In genomic region chr22:42857845-42858481, GRCh38 we compare ENCODE assay signal across 8 cellular contexts. TPM values are rescaled to one million over a fixed set of nuclear protein-coding genes. Genes with fewer than 3 reads are reported as not detected.
DNase-seq lines count a peak whose midpoint lies in the region; ATAC-seq and TF ChIP-seq lines count a peak whose summit lies in the region.

No MANE protein-coding gene starts in this region.

- H2AFZ ChIP-seq in neural progenitor cell (replicated peaks), result no peak overlapping the region
- H2AFZ ChIP-seq in MM.1S (ENCODE audit: low read length), result no peak overlapping the region

- H3F3A ChIP-seq in neural progenitor cell (ENCODE audit: low read depth) (peaks cover 20% of the 10 kb centered on the region), MM.1S (ENCODE audit: insufficient read depth, low read length) (no peaks in the 10 kb centered on the region)

- no peak for ATAC-seq in central memory CD8-positive, alpha-beta T cell (replicated peaks; ENCODE audit: extremely low read depth, poor library complexity, severe bottlenecking)

- peak overlapping the region; percentile 93 for H3K4me2 ChIP-seq in BLaER1
- H3K4me2 ChIP-seq in neural progenitor cell, result no peak overlapping the region
- H3K4me2 ChIP-seq in MM.1S (ENCODE audit: low read depth, low read length), result no peak overlapping the region

- no peaks in the 10 kb centered on the region for H3K9me3 Mint-ChIP-seq in central memory CD8-positive, alpha-beta T cell
- no peaks in the 10 kb centered on the region for H3K9me3 Mint-ChIP-seq in neural progenitor cell

- no peaks in the 10 kb centered on the region for H3K27me3 Mint-ChIP-seq in central memory CD8-positive, alpha-beta T cell
- peaks cover 2% of the 10 kb centered on the region for H3K27me3 Mint-ChIP-seq in neural progenitor cell (ENCODE audit: insufficient read depth, low read depth)

- H3K9me2 ChIP-seq in MM.1S (replicated peaks; ENCODE audit: insufficient read depth, low read length), result no peaks in the 10 kb centered on the region

- H3K79me2 ChIP-seq in neural progenitor cell (ENCODE audit: low read depth), result peaks cover 26% of the 10 kb centered on the region
- peaks cover 36% of the 10 kb centered on the region for H3K79me2 ChIP-seq in MM.1S (ENCODE audit: low read length)

- peak overlapping the region; percentile 70 for H3K4me3 Mint-ChIP-seq in central memory CD8-positive, alpha-beta T cell
- H3K4me3 Mint-ChIP-seq in neural progenitor cell, result peak overlapping the region; percentile 74

- H3K27me3 ChIP-seq in BLaER1, result no peaks in the 10 kb centered on the region
- peaks cover 27% of the 10 kb centered on the region for H3K27me3 ChIP-seq in neural progenitor cell
- H3K27me3 ChIP-seq in MM.1S (replicated peaks; ENCODE audit: insufficient read depth, low read length), result no peaks in the 10 kb centered on the region

- H3K9ac ChIP-seq in BLaER1 (no peak overlapping the region), neural progenitor cell (no peak overlapping the region), MM.1S (ENCODE audit: low read length) (no peak overlapping the region)

- peaks cover 8% of the 10 kb centered on the region; the same call in 1 of the 2 replicates for H3K36me3 ChIP-seq in BLaER1
- H3K36me3 ChIP-seq in neural progenitor cell, result no peaks in the 10 kb centered on the region
- H3K36me3 ChIP-seq in MM.1S (replicated peaks; ENCODE audit: insufficient read depth, low read length), result no peaks in the 10 kb centered on the region

- peaks cover 7% of the 10 kb centered on the region for H3K4me1 Mint-ChIP-seq in central memory CD8-positive, alpha-beta T cell
- H3K4me1 Mint-ChIP-seq in neural progenitor cell, result peaks cover 12% of the 10 kb centered on the region

- H3K27ac ChIP-seq in BLaER1 (no peak overlapping the region), neural progenitor cell (no peak overlapping the region), MM.1S (ENCODE audit: low read length) (no peak overlapping the region)

- H3K9me3 ChIP-seq in BLaER1, result peaks cover 5% of the 10 kb centered on the region; the same call in 1 of the 2 replicates
- no peaks in the 10 kb centered on the region for H3K9me3 ChIP-seq in neural progenitor cell (ENCODE audit: low read depth)
- no peaks in the 10 kb centered on the region for H3K9me3 ChIP-seq in MM.1S (replicated peaks; ENCODE audit: insufficient read depth, low read length)

- peak overlapping the region; percentile 79; the same call in 1 of the 2 replicates for H3K4me3 ChIP-seq in BLaER1
- H3K4me3 ChIP-seq in neural progenitor cell, result no peak overlapping the region
- no peak overlapping the region for H3K4me3 ChIP-seq in MM.1S (ENCODE audit: low read length)

- no peak for TF ChIP-seq CTCF in neural progenitor cell (IDR thresholded peaks at IDR 0.05)
- TF ChIP-seq CTCF in MM.1S (IDR thresholded peaks at IDR 0.05; ENCODE audit: low read length), result no peak

- peaks cover 21% of the 10 kb centered on the region for H4K20me1 ChIP-seq in BLaER1
- peaks cover 8% of the 10 kb centered on the region for H4K20me1 ChIP-seq in neural progenitor cell (ENCODE audit: low read depth)
- H4K20me1 ChIP-seq in MM.1S (ENCODE audit: insufficient read depth, low read length), result no peaks in the 10 kb centered on the region

- peaks cover 14% of the 10 kb centered on the region for H3K36me3 Mint-ChIP-seq in central memory CD8-positive, alpha-beta T cell (ENCODE audit: insufficient read depth)
- peaks cover 3% of the 10 kb centered on the region for H3K36me3 Mint-ChIP-seq in neural progenitor cell

- DNase-seq in M059J (ENCODE audit: low read depth), result peak; percentile 31
- DNase-seq in central memory CD8-positive, alpha-beta T cell (ENCODE audit: low spot score in 2 of 2), result no peak
- DNase-seq in neural progenitor cell (ENCODE audit: low spot score), result no peak
- no peak for DNase-seq in SW480 (ENCODE audit: low spot score)
- no peak for DNase-seq in MM.1S
- no peak for DNase-seq in nucleus accumbens (lab: John Stamatoyannopoulos, UW)
- DNase-seq in cerebellum (ENCODE audit: low spot score), result no peak

- H3K4me1 ChIP-seq in BLaER1, result peaks cover 61% of the 10 kb centered on the region
- peaks cover 6% of the 10 kb centered on the region for H3K4me1 ChIP-seq in neural progenitor cell
- H3K4me1 ChIP-seq in MM.1S (ENCODE audit: low read length), result peaks cover 3% of the 10 kb centered on the region; the same call in 1 of the 2 replicates

- H3K27ac Mint-ChIP-seq in central memory CD8-positive, alpha-beta T cell (ENCODE audit: low read depth), result no peak overlapping the region
- H3K27ac Mint-ChIP-seq in neural progenitor cell, result no peak overlapping the region

RNA-seq across cellular contexts. Expression of gene ARFGAP3, which starts 0.9 kb away (rescaled TPM):
- 41.2 and 64.6 TPM in 2 replicates for total RNA-seq in M059J (2014; rRNA removed; shearing (Covaris generic))
- total RNA-seq in neural progenitor cell (ENCODE audit: low replicate concordance) (41.3 and 53.9 TPM in 2 replicates), cerebellum (36.1 TPM)
